Comparison of ENCODE assay signal across 12 cellular contexts in genomic region chr4:77538144-77538543, GRCh38.
A peak's percentile ranks its signal among the peaks of the same experiment; 100 is the strongest.
DNase-seq lines count a peak whose midpoint lies in the region; ATAC-seq and TF ChIP-seq lines count a peak whose summit lies in the region.
"Had no signal": no experiment of that assay in that cellular context is flagged by ENCODE, and none has a peak within 500 bp of the region (broad histone marks: within the 10 kb centered on the region; RNA-seq: fewer than 3 reads in every experiment).

No MANE protein-coding gene starts in this region.

- H3K27ac Mint-ChIP-seq in activated T-cell treated with anti-CD3 and anti-CD28 coated beads, Interleukin-2, amount 50 U/mL, for 72 hours, result peak overlapping the region; percentile 80
- peak overlapping the region; percentile 60 for H3K27ac Mint-ChIP-seq in stimulated activated naive CD8-positive, alpha-beta T cell treated with anti-CD3 and anti-CD28 coated beads, Interleukin-15, Interleukin-2, amounts not matched to agents 100 ng/mL and 50 ng/mL, for 24 hours
- H3K27ac Mint-ChIP-seq in Caco-2 (ENCODE audit: unreplicated experiment), result no peak overlapping the region

- H3K27me3 ChIP-seq in PC-9 (ENCODE audit: insufficient read depth, low read depth), result no peaks in the 10 kb centered on the region
- no peaks in the 10 kb centered on the region for H3K27me3 ChIP-seq in Caco-2 (replicated peaks; ENCODE audit: control insufficient read depth, insufficient read depth, low read length)
- H3K27me3 ChIP-seq: BLaER1 treated with 17β-estradiol and CSF1 and Interleukin-3, amounts not matched to agents 10 nM and 100 nM; vagina had no signal

- no peaks in the 10 kb centered on the region for H3K36me3 ChIP-seq in PC-9 (ENCODE audit: low read depth)
- no peaks in the 10 kb centered on the region for H3K36me3 ChIP-seq in Caco-2 (ENCODE audit: control insufficient read depth, insufficient read depth, low read length)
- H3K36me3 ChIP-seq: BLaER1 treated with 17β-estradiol and CSF1 and Interleukin-3, amounts not matched to agents 10 nM and 100 nM; vagina had no signal

- peaks cover 26% of the 10 kb centered on the region for H3K4me1 Mint-ChIP-seq in activated T-cell treated with anti-CD3 and anti-CD28 coated beads, Interleukin-2, amount 50 U/mL, for 72 hours (ENCODE audit: low read depth)
- H3K4me1 Mint-ChIP-seq in stimulated activated naive CD8-positive, alpha-beta T cell treated with anti-CD3 and anti-CD28 coated beads, Interleukin-15, Interleukin-2, amounts not matched to agents 100 ng/mL and 50 ng/mL, for 24 hours (ENCODE audit: low read depth), result peaks cover 18% of the 10 kb centered on the region
- H3K4me1 Mint-ChIP-seq in Caco-2 (ENCODE audit: low read depth, unreplicated experiment), result no peaks in the 10 kb centered on the region

- peak overlapping the region; percentile 64 for H3K4me2 ChIP-seq in PC-9

- H3K9me3 Mint-ChIP-seq in activated T-cell treated with anti-CD3 and anti-CD28 coated beads, Interleukin-2, amount 50 U/mL, for 72 hours, result peaks cover 5 to 11% of the 10 kb centered on the region in 2 donors
- H3K9me3 Mint-ChIP-seq in stimulated activated naive CD8-positive, alpha-beta T cell treated with anti-CD3 and anti-CD28 coated beads, Interleukin-15, Interleukin-2, amounts not matched to agents 100 ng/mL and 50 ng/mL, for 24 hours, result peaks cover 11% of the 10 kb centered on the region
- H3K9me3 Mint-ChIP-seq in Caco-2 (ENCODE audit: unreplicated experiment), result no peaks in the 10 kb centered on the region

- H2AFZ ChIP-seq in PC-9, result no peak overlapping the region

- DNase-seq in activated T-cell treated with anti-CD3 and anti-CD28 coated beads, Interleukin-2, amount 50 U/mL, for 72 hours, result peak in 1 of 2 donors; percentile 15
- DNase-seq in activated T-cell treated with anti-CD3 and anti-CD28 coated beads for 4 hours, result no peak
- DNase-seq in PC-9, result peak; percentile 4 to 91
- peak; percentile 54 for DNase-seq in fibroblast of peridontal ligament (ENCODE audit: extremely low read depth)
- DNase-seq in Caco-2, result no peak
- DNase-seq in NCI-H446 treated with DMSO at 0.1 percent for 48 hours (lab: John Stamatoyannopoulos, UW), result no peak
- no peak for DNase-seq in activated CD8-positive, alpha-beta memory T cell treated with anti-CD3 and anti-CD28 coated beads, Interleukin-2, amount 50 U/mL, for 4 hours
- DNase-seq: activated naive CD4-positive, alpha-beta T cell; NCI-H2171 had no signal

- peak; percentile 94 to 95 for ATAC-seq in activated T-cell treated with anti-CD3 and anti-CD28 coated beads, Interleukin-2, amount 50 U/mL, for 72 hours (replicated peaks in 1 of 2)

- POLR2A ChIA-PET in PC-9 (lab: Charles Lee; ENCODE audit: unreplicated experiment), result no interaction called here
- POLR2A ChIA-PET in Caco-2 (lab: Charles Lee), result no interaction called here

- H3K36me3 Mint-ChIP-seq in activated T-cell treated with anti-CD3 and anti-CD28 coated beads, Interleukin-2, amount 50 U/mL, for 72 hours (ENCODE audit: insufficient read depth in 2 of 2), result peaks cover 7 to 17% of the 10 kb centered on the region in 2 donors
- H3K36me3 Mint-ChIP-seq in stimulated activated naive CD8-positive, alpha-beta T cell treated with anti-CD3 and anti-CD28 coated beads, Interleukin-15, Interleukin-2, amounts not matched to agents 100 ng/mL and 50 ng/mL, for 24 hours (ENCODE audit: low read depth), result no peaks in the 10 kb centered on the region
- H3K36me3 Mint-ChIP-seq in Caco-2 (ENCODE audit: insufficient read depth, unreplicated experiment), result no peaks in the 10 kb centered on the region

- no peaks in the 10 kb centered on the region for H3K9me2 ChIP-seq in PC-9 (ENCODE audit: insufficient read depth)

- H3K4me3 Mint-ChIP-seq in activated T-cell treated with anti-CD3 and anti-CD28 coated beads, Interleukin-2, amount 50 U/mL, for 72 hours, result peak overlapping the region; percentile 16 to 55
- peak overlapping the region; percentile 18 for H3K4me3 Mint-ChIP-seq in stimulated activated naive CD8-positive, alpha-beta T cell treated with anti-CD3 and anti-CD28 coated beads, Interleukin-15, Interleukin-2, amounts not matched to agents 100 ng/mL and 50 ng/mL, for 24 hours
- H3K4me3 Mint-ChIP-seq in Caco-2 (ENCODE audit: unreplicated experiment), result no peak overlapping the region

- BruUV-seq in PC-9 (replicated peaks; lab: Mats Ljungman, UMichigan) (no TSS peak), Caco-2 (replicated peaks; lab: Mats Ljungman, UMichigan) (no TSS peak)

- H3K4me3 ChIP-seq in PC-9, result no peak overlapping the region
- no peak overlapping the region for H3K4me3 ChIP-seq in Caco-2 (ENCODE audit: low read depth, low read length)
- H3K4me3 ChIP-seq: BLaER1 treated with 17β-estradiol and CSF1 and Interleukin-3, amounts not matched to agents 10 nM and 100 nM; vagina had no signal

- H3K27ac ChIP-seq in PC-9, result peak overlapping the region; percentile 54
- H3K27ac ChIP-seq: BLaER1 treated with 17β-estradiol and CSF1 and Interleukin-3, amounts not matched to agents 10 nM and 100 nM; vagina had no signal

- no peaks in the 10 kb centered on the region for H3K9me3 ChIP-seq in PC-9 (ENCODE audit: insufficient read depth, low read depth)
- H3K9me3 ChIP-seq in Caco-2, result no peaks in the 10 kb centered on the region
- H3K9me3 ChIP-seq: vagina had no signal

- intact Hi-C loops in PC-9 (cut with micrococcal nuclease; ENCODE audit: unreplicated experiment) (loop anchor here (2.0 kb wide), 2 partner anchors 41 to 49 kb away; no protein-coding TSS in a partner anchor), Caco-2 (cut with micrococcal nuclease; ENCODE audit: unreplicated experiment) (no loop called here)

- CTCF ChIA-PET in PC-9 (lab: Charles Lee), result interaction anchor here (0.6 to 0.7 kb wide), 4 partner anchors 28 to 348 kb away, joined by 4 to 7 read pairs (median 6); no protein-coding TSS in a partner anchor
- CTCF ChIA-PET in Caco-2 (lab: Charles Lee), result no interaction called here

- peaks cover 24% of the 10 kb centered on the region for H3K4me1 ChIP-seq in PC-9 (replicated peaks; ENCODE audit: insufficient read depth)
- no peaks in the 10 kb centered on the region for H3K4me1 ChIP-seq in Caco-2

- H3F3A ChIP-seq in PC-9 (ENCODE audit: insufficient read depth, low read depth), result peaks cover 15% of the 10 kb centered on the region

- H3K79me2 ChIP-seq in PC-9 (ENCODE audit: low read depth), result no peaks in the 10 kb centered on the region

- no peak for TF ChIP-seq CTCF in PC-9 (conservative IDR thresholded peaks at IDR 0.05)
- no peak for TF ChIP-seq CTCF in Caco-2 (IDR thresholded peaks at IDR 0.05; ENCODE audit: insufficient read depth in 1 of 2, low read depth in 1 of 2, low read length in 1 of 2, severe bottlenecking in 1 of 2, unreplicated experiment in 1 of 2)

- no peaks in the 10 kb centered on the region; the same call in 1 of the 2 replicates for H4K20me1 ChIP-seq in PC-9 (ENCODE audit: insufficient read depth)
- H4K20me1 ChIP-seq: BLaER1 treated with 17β-estradiol and CSF1 and Interleukin-3, amounts not matched to agents 10 nM and 100 nM had no signal

- H3K27me3 Mint-ChIP-seq in activated T-cell treated with anti-CD3 and anti-CD28 coated beads, Interleukin-2, amount 50 U/mL, for 72 hours (ENCODE audit: low read depth), result peaks cover 53% of the 10 kb centered on the region
- peaks cover 51% of the 10 kb centered on the region for H3K27me3 Mint-ChIP-seq in stimulated activated naive CD8-positive, alpha-beta T cell treated with anti-CD3 and anti-CD28 coated beads, Interleukin-15, Interleukin-2, amounts not matched to agents 100 ng/mL and 50 ng/mL, for 24 hours
- H3K27me3 Mint-ChIP-seq in Caco-2 (ENCODE audit: insufficient read depth, unreplicated experiment), result peaks cover 4% of the 10 kb centered on the region

Comparison
In these comparisons a context has a peak if more than half of its experiments do, and no peak if none do; other contexts are left out.
1. DNase-seq: peak in PC-9 (2 of 2) and fibroblast of peridontal ligament (single experiment); none in activated T-cell treated with anti-CD3 and anti-CD28 coated beads for 4 hours (single experiment), Caco-2 (0 of 2), NCI-H446 treated with DMSO at 0.1 percent for 48 hours (single experiment) and activated CD8-positive, alpha-beta memory T cell treated with anti-CD3 and anti-CD28 coated beads, Interleukin-2, amount 50 U/mL, for 4 hours (single experiment).